In the genomic region with DNA sequence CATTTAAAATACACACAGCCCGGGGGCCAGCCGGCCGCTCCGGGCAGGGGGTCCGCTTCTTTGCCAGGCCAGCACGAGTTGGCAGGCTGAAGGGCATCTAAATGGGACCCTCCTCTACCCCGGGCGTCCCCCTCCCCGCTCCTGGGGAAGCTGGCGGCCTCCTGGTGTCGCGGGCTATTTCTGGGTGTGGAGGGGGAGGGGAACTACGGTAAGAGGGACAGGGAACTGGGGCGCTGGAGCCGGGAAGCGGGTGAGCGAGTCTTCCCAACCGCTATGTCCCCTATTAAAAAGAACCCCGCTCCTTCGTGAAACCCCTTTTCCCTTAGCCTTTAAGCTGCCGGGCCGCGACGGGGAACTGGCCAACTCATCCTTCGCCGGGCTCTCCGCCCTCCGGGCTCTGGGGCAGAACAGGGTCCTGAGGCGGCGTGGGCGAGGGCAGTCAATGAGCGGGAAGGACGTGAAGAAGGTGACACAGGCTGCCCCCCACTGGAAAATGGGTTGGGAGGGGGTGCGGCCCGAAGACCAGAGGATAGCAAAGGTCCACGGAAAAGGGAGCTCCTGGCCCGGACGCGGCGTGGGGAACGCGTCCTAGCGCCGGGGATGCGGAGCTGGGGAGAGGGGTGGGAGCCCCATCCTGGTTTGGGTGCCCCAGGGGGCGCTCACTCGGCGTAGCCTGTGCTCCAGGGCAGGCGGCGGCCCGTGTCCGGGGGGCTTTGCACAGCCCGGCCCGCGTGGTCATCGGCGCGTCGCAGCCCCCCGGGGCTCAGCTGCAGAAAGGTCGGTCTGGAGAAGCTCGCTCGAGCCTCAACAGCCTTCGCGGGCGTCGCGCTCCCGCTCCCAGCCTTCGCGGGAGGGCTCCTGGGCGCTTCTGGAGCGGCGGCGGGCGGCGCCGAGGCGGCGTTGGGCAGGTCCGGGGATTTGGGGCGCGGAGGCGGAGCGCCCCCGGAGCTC, we compare ENCODE assay signal across 8 cellular contexts. TPM values are rescaled to one million over a fixed set of nuclear protein-coding genes. Genes with fewer than 3 reads are reported as not detected.
DNase-seq lines count a peak whose midpoint lies in the region; ATAC-seq and TF ChIP-seq lines count a peak whose summit lies in the region.

No MANE protein-coding gene starts in this region.

- H3K4me2 ChIP-seq in OCI-LY3 (ENCODE audit: low read length), result peak overlapping the region; percentile 89

- H3K4me1 ChIP-seq in CD4-positive, CD25-positive, alpha-beta regulatory T cell (ENCODE audit: control insufficient read depth, insufficient read depth, low read length, poor library complexity, severe bottlenecking), result peaks cover 35% of the 10 kb centered on the region
- H3K4me1 ChIP-seq in OCI-LY3 (ENCODE audit: low read length) (peaks cover 36% of the 10 kb centered on the region), aorta (ENCODE audit: control insufficient read depth in 1 of 2, insufficient read depth in 2 of 2, low read length in 2 of 2) (no peaks in the 10 kb centered on the region)

- intact Hi-C loops in aorta (cut with DNase I), result loop anchor here (5.0 to 10.0 kb wide), 7 partner anchors 88 to 963 kb away; a partner anchor contains a TSS

- ATAC-seq in CD4-positive, CD25-positive, alpha-beta regulatory T cell (ENCODE audit: low read depth in 2 of 2), result no peak
- ATAC-seq in GM21515 (IDR thresholded peaks at IDR 0.05; ENCODE audit: unreplicated experiment), result peak; percentile 12
- peak; percentile 1 for ATAC-seq in aorta (ENCODE audit: low FRiP score)

- H3K9ac ChIP-seq in OCI-LY3 (ENCODE audit: low read length), result peak overlapping the region; percentile 67

- H3K4me3 Mint-ChIP-seq in CD4-positive, CD25-positive, alpha-beta regulatory T cell, result peak overlapping the region; percentile 80 to 87 (median 83)
- peak overlapping the region; percentile 79 for H3K4me3 Mint-ChIP-seq in mesothelial cell of epicardium

- H3K27me3 Mint-ChIP-seq in CD4-positive, CD25-positive, alpha-beta regulatory T cell, result peaks cover 39% of the 10 kb centered on the region
- peaks cover 39% of the 10 kb centered on the region for H3K27me3 Mint-ChIP-seq in mesothelial cell of epicardium (ENCODE audit: low read depth)

- H4K20me1 ChIP-seq in OCI-LY3 (ENCODE audit: insufficient read depth, low read length), result no peaks in the 10 kb centered on the region

- peaks cover 6 to 32% (median 22%) of the 10 kb centered on the region in 4 donors for H3K4me1 Mint-ChIP-seq in CD4-positive, CD25-positive, alpha-beta regulatory T cell
- H3K4me1 Mint-ChIP-seq in mesothelial cell of epicardium, result peaks cover 18% of the 10 kb centered on the region

- no peaks in the 10 kb centered on the region for H3K79me2 ChIP-seq in OCI-LY3 (ENCODE audit: low read length)

- no peaks in the 10 kb centered on the region for H3K36me3 ChIP-seq in CD4-positive, CD25-positive, alpha-beta regulatory T cell (ENCODE audit: control insufficient read depth, insufficient read depth, low read length)
- H3K36me3 ChIP-seq in OCI-LY3 (replicated peaks; ENCODE audit: low read depth, low read length) (no peaks in the 10 kb centered on the region), aorta (ENCODE audit: control insufficient read depth in 1 of 2, insufficient read depth in 2 of 2, low read length in 1 of 2) (no peaks in the 10 kb centered on the region)

- no peaks in the 10 kb centered on the region for H3K27me3 ChIP-seq in CD4-positive, CD25-positive, alpha-beta regulatory T cell (ENCODE audit: control insufficient read depth, insufficient read depth, low read length)
- H3K27me3 ChIP-seq in OCI-LY3 (ENCODE audit: low read depth, low read length) (peaks cover 4% of the 10 kb centered on the region; the same call in 1 of the 2 replicates), aorta (ENCODE audit: control insufficient read depth in 1 of 2, insufficient read depth in 2 of 2, low read length in 1 of 2) (no peaks in the 10 kb centered on the region)

- peak in 1 of 3 donors; percentile 17 for DNase-seq in CD4-positive, CD25-positive, alpha-beta regulatory T cell
- DNase-seq in dermis blood vessel endothelial cell, result peak; percentile 28
- DNase-seq in mesothelial cell of epicardium (ENCODE audit: low spot score in 2 of 2, unreplicated experiment in 2 of 2), result peak in 1 of 2 experiments; percentile 53
- DNase-seq in aorta, result peak; percentile 62 to 84
- no peak for DNase-seq in AG08395 (ENCODE audit: low spot score)
- DNase-seq in OCI-M2 (lab: John Stamatoyannopoulos, UW; ENCODE audit: unreplicated experiment), result no peak

- H3K9me3 ChIP-seq in CD4-positive, CD25-positive, alpha-beta regulatory T cell (ENCODE audit: control insufficient read depth in 2 of 2, low read length in 2 of 2), result no peaks in the 10 kb centered on the region
- H3K9me3 ChIP-seq in OCI-LY3 (ENCODE audit: insufficient read depth, low read length), result no peaks in the 10 kb centered on the region
- no peaks in the 10 kb centered on the region for H3K9me3 ChIP-seq in aorta (ENCODE audit: control insufficient read depth, low read length)

- 1 to 2% methylated on average over 62 to 86 of the region's 86 CpGs for WGBS in aorta, 2 donors

- H3K9me3 Mint-ChIP-seq in CD4-positive, CD25-positive, alpha-beta regulatory T cell, result peaks cover 0 to under 1% (median 0%) of the 10 kb centered on the region in 7 donors
- H3K9me3 Mint-ChIP-seq in mesothelial cell of epicardium, result no peaks in the 10 kb centered on the region

- peak overlapping the region; percentile 55 for H3K27ac ChIP-seq in CD4-positive, CD25-positive, alpha-beta regulatory T cell (ENCODE audit: insufficient read depth, low read length, poor library complexity, severe bottlenecking)
- H3K27ac ChIP-seq in OCI-LY3 (ENCODE audit: low read length), result no peak overlapping the region
- no peak overlapping the region for H3K27ac ChIP-seq in aorta (ENCODE audit: low read depth in 1 of 2, low read length in 2 of 2)

- H3K4me3 ChIP-seq in CD4-positive, CD25-positive, alpha-beta regulatory T cell (ENCODE audit: low read depth, low read length), result no peak overlapping the region
- peak overlapping the region; percentile 95 for H3K4me3 ChIP-seq in OCI-LY3 (ENCODE audit: low read length)
- peak overlapping the region; percentile 14 to 37 for H3K4me3 ChIP-seq in aorta (ENCODE audit: low read length in 2 of 2)

- no peaks in the 10 kb centered on the region for H3K36me3 Mint-ChIP-seq in CD4-positive, CD25-positive, alpha-beta regulatory T cell
- no peaks in the 10 kb centered on the region for H3K36me3 Mint-ChIP-seq in mesothelial cell of epicardium

- H3K27ac Mint-ChIP-seq in CD4-positive, CD25-positive, alpha-beta regulatory T cell, result no peak overlapping the region
- no peak overlapping the region for H3K27ac Mint-ChIP-seq in mesothelial cell of epicardium

- no peak for TF ChIP-seq CTCF in OCI-LY3 (IDR thresholded peaks at IDR 0.05; ENCODE audit: low read depth, low read length)
- no peak for TF ChIP-seq CTCF in mesothelial cell of epicardium (IDR thresholded peaks at IDR 0.05; ENCODE audit: unreplicated experiment)

- peak overlapping the region; percentile 65; the same call in 1 of the 2 replicates for H2AFZ ChIP-seq in OCI-LY3 (ENCODE audit: low read depth, low read length)

RNA-seq across cellular contexts. Expression of a gene that starts 0.5 kb away (rescaled TPM):
- not detected for total RNA-seq in CD4-positive, CD25-positive, alpha-beta regulatory T cell
- polyA plus RNA-seq in CD4-positive, CD25-positive, alpha-beta regulatory T cell, result not detected
- total RNA-seq in dermis blood vessel endothelial cell, result 0.68 and 0.74 TPM in 2 replicates
- total RNA-seq in mesothelial cell of epicardium, result 4.3 to 4.7 TPM (median 4.4 TPM) in 3 replicates
- total RNA-seq in aorta, result 1 to 10 TPM; 3.7 to 4.3 TPM
- 1 to 10 TPM in 1 of 2 donors, not detected in 1; 7.1 TPM for polyA plus RNA-seq in aorta

RNA-seq across cellular contexts. Expression of a gene that starts 7.7 kb away (rescaled TPM):
- total RNA-seq in CD4-positive, CD25-positive, alpha-beta regulatory T cell, result 17.4 TPM
- 10 to 100 TPM; 20.1 to 34.1 (median 28.9) TPM for polyA plus RNA-seq in CD4-positive, CD25-positive, alpha-beta regulatory T cell
- total RNA-seq in dermis blood vessel endothelial cell, result 579 and 920 TPM in 2 replicates
- 159 to 163 TPM (median 162 TPM) in 3 replicates for total RNA-seq in mesothelial cell of epicardium
- total RNA-seq in aorta, result 100 to 1,000 TPM; 269 to 316 TPM
- 100 to 1,000 TPM; 433 to 540 TPM for polyA plus RNA-seq in aorta

RNA-seq across cellular contexts. Expression of a gene that starts 40.1 kb away (rescaled TPM):
- total RNA-seq in CD4-positive, CD25-positive, alpha-beta regulatory T cell, result 94.2 TPM
- 10 to 100 TPM; 26.1 to 29.8 (median 28.3) TPM for polyA plus RNA-seq in CD4-positive, CD25-positive, alpha-beta regulatory T cell
- 62.8 and 85.2 TPM in 2 replicates for total RNA-seq in dermis blood vessel endothelial cell
- 145 to 163 TPM (median 154 TPM) in 3 replicates for total RNA-seq in mesothelial cell of epicardium
- total RNA-seq in aorta, result 10 to 100 TPM; 29.2 to 61.0 TPM
- polyA plus RNA-seq in aorta, result 10 to 100 TPM; 10.8 to 73.4 TPM

Comparison
In these comparisons a context has a peak if more than half of its experiments do, and no peak if none do; other contexts are left out.
1. ATAC-seq: peak in GM21515 (single experiment) and aorta (single experiment); none in CD4-positive, CD25-positive, alpha-beta regulatory T cell (0 of 2).
2. DNase-seq: peak in dermis blood vessel endothelial cell (single experiment) and aorta (2 of 2); none in AG08395 (single experiment) and OCI-M2 (single experiment).